ENCODE assay signal across 16 cellular contexts in the genomic region with DNA sequence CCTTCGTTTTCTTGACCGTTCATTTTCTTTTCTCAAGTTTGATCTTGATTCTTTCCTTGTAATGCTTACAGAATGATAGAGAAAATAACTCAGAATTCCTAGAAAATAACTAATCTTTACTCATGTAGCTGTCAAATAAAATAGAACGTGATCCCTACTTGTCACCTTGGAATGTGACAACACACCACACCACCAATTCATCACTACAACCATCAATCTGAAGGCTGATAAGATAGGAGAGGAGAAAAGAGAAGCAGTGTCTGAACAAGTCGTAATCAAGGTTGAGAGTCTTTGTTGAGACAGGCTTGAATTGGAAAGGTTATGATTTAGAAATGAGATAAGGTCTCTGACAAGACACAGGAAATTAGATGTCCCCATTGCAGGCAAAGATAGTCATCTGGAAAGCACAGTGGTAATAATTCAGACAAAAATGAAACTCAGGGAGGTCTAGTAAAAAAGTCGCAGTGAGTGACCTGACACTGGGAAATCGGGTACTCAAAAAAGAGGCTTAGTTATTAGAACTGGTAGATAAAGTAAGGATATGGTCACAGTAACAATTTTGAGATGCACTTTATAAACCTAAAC.
"Had no signal": no experiment of that assay in that cellular context is flagged by ENCODE, and none has a peak within 500 bp of the region (broad histone marks: within the 10 kb centered on the region; RNA-seq: fewer than 3 reads in every experiment).

No MANE protein-coding gene starts in this region.

- ATAC-seq: foreskin keratinocyte; naive thymus-derived CD4-positive, alpha-beta T cell had no signal

- H3K36me3 ChIP-seq: right atrium auricular region, sigmoid colon, stomach, thoracic aorta, transverse colon had no signal

- H2AFZ ChIP-seq: hepatocyte had no signal

- H3K27ac ChIP-seq: foreskin keratinocyte, hepatocyte, right atrium auricular region, sigmoid colon, skin epidermis, stomach, thoracic aorta, transverse colon had no signal

- H3K79me2 ChIP-seq: hepatocyte had no signal

- H3K27me3 ChIP-seq: foreskin keratinocyte, hepatocyte, right atrium auricular region, sigmoid colon, stomach, transverse colon had no signal

- DNase-seq: dermis blood vessel endothelial cell; erythroblast; head of caudate nucleus; naive thymus-derived CD4-positive, alpha-beta T cell; nephron progenitor cell; sigmoid colon; stimulated activated CD4-positive, alpha-beta T cell treated with anti-CD3 and anti-CD28 coated beads, Interleukin-12 subunit alpha, Interleukin-12 subunit beta, amount 100 ng/mL, for 4 hours; stimulated activated naive CD4-positive, alpha-beta T cell; stomach; substantia nigra; transverse colon had no signal

- H3K9me3 ChIP-seq: right atrium auricular region, sigmoid colon, thoracic aorta, transverse colon had no signal

- H3K4me2 ChIP-seq: hepatocyte had no signal

- H3K4me3 ChIP-seq: hepatocyte, right atrium auricular region, sigmoid colon, skin epidermis, stomach, thoracic aorta, transverse colon had no signal
